20 cellular contexts compared by ENCODE assay signal in genomic region chr17:16346721-16347271, GRCh38. TPM values are rescaled to one million over a fixed set of nuclear protein-coding genes. Genes with fewer than 3 reads are reported as not detected.
DNase-seq lines count a peak whose midpoint lies in the region; ATAC-seq, FAIRE-seq and TF ChIP-seq lines count a peak whose summit lies in the region.
"Had no signal": no experiment of that assay in that cellular context is flagged by ENCODE, and none has a peak within 500 bp of the region (broad histone marks: within the 10 kb centered on the region; RNA-seq: fewer than 3 reads in every experiment).

No MANE protein-coding gene starts in this region.

- H3K4me1 ChIP-seq in GM23338 (ENCODE audit: insufficient read depth) (peaks cover 14% of the 10 kb centered on the region), HEK293 (ENCODE audit: control insufficient read depth, insufficient read depth, low read length) (no peaks in the 10 kb centered on the region), H1 (replicated peaks in 1 of 4; ENCODE audit: control insufficient read depth in 3 of 4, insufficient read depth in 4 of 4, low read length in 3 of 4) (no peaks in the 10 kb centered on the region), upper lobe of right lung (peaks cover 1% of the 10 kb centered on the region)
- H3K4me1 ChIP-seq: BLaER1 had no signal

- H2BK12ac ChIP-seq in H1 (ENCODE audit: low read depth, low read length) = no peak overlapping the region

- peaks cover 6% of the 10 kb centered on the region; the same call in 1 of the 3 replicates for H3K4me1 Mint-ChIP-seq in GM23338

- peaks cover 5% of the 10 kb centered on the region; the same call in 1 of the 2 replicates for H3K27me3 ChIP-seq in GM23338 (ENCODE audit: insufficient read depth)
- H3K27me3 ChIP-seq in H1 (replicated peaks in 1 of 4; ENCODE audit: control insufficient read depth in 3 of 4, extremely low read depth in 1 of 4, insufficient read depth in 3 of 4, low read length in 3 of 4) = no peaks in the 10 kb centered on the region
- no peaks in the 10 kb centered on the region for H3K27me3 ChIP-seq in upper lobe of right lung

- no peak overlapping the region for H3K4me3 Mint-ChIP-seq in GM23338
- H3K4me3 Mint-ChIP-seq: B cell; CD4-positive, CD25-positive, alpha-beta regulatory T cell; CD8-positive, alpha-beta T cell; H9 had no signal

- H3K4ac ChIP-seq in H1 (replicated peaks; ENCODE audit: insufficient read length, low read depth, low read length) = no peak overlapping the region

- TF ChIP-seq EP300 in H1 (IDR thresholded peaks at IDR 0.05; ENCODE audit: borderline replicate concordance in 1 of 2, low read depth in 2 of 2, low read length in 2 of 2) = no peak

- no peak overlapping the region for H4K91ac ChIP-seq in H1 (replicated peaks; ENCODE audit: insufficient read length, low read length)

- H3K9me3 ChIP-seq in HEK293 (ENCODE audit: control insufficient read depth, insufficient read depth, low read depth, low read length) = no peaks in the 10 kb centered on the region
- H3K9me3 ChIP-seq in H1 (ENCODE audit: insufficient read depth in 2 of 2, low read depth in 1 of 2, low read length in 1 of 2) = no peaks in the 10 kb centered on the region
- H3K9me3 ChIP-seq in upper lobe of right lung = no peaks in the 10 kb centered on the region
- H3K9me3 ChIP-seq: BLaER1 had no signal

- no peak overlapping the region for H3K56ac ChIP-seq in H1 (replicated peaks; ENCODE audit: insufficient read length, low read depth, low read length)

- peak in 1 of 2 experiments; percentile 17; a peak in 2 of 3 replicates for TF ChIP-seq POLR2A in H1 (IDR thresholded peaks at IDR 0.05; ENCODE audit: control extremely low read depth in 1 of 2, low read depth in 2 of 2, low read length in 2 of 2)

- 97% methylated on average over 6 of the region's 6 CpGs; no CpG with 5 or more reads in 1 of the 2 experiments for WGBS in H1 (ENCODE audit: extremely low coverage in 1 of 2, insufficient coverage in 1 of 2, insufficient read length in 1 of 2, insufficient replicate concordance in 2 of 2, low coverage in 1 of 2, low lambda C conversion rate in 2 of 2, missing lambda C conversion rate in 1 of 2), 2 experiments

- H2AFZ ChIP-seq in GM23338 (no peak overlapping the region), H1 (ENCODE audit: low read length) (no peak overlapping the region)

- POLR2A ChIA-PET in HEK293 (lab: Yijun Ruan, JAX) (interaction anchor here (1.7 kb wide), 1 partner anchor 34 kb away, joined by 6 read pairs; the partner anchor contains the start of gene UBB), H1 (lab: Charles Lee; ENCODE audit: partially characterized antibody) (interaction anchor here (1.4 to 2.2 kb wide), 2 partner anchors 17 to 19 kb away, joined by 3 to 8 read pairs; no protein-coding TSS in a partner anchor)

- H4K5ac ChIP-seq in H1 (ENCODE audit: insufficient read length, low read depth, low read length) = no peak overlapping the region

- no peaks in the 10 kb centered on the region for H3K27me3 Mint-ChIP-seq in GM23338 (ENCODE audit: insufficient read depth, low read depth, poor library complexity)
- H3K27me3 Mint-ChIP-seq: B cell had no signal

- no peaks in the 10 kb centered on the region for H3K9me3 Mint-ChIP-seq in GM23338
- H3K9me3 Mint-ChIP-seq: CD4-positive, CD25-positive, alpha-beta regulatory T cell; CD8-positive, alpha-beta T cell; H9 had no signal

- no peaks in the 10 kb centered on the region for H3K79me1 ChIP-seq in H1 (ENCODE audit: low read depth, low read length)

- TF ChIP-seq CTCF in GM23338 (conservative IDR thresholded peaks at IDR 0.05; ENCODE audit: low read depth in 2 of 2) (no peak), HEK293 (tag by site-specific recombination; IDR thresholded peaks at IDR 0.05) (no peak), H1 (IDR thresholded peaks at IDR 0.05; ENCODE audit: control extremely low read depth in 1 of 3, insufficient read depth in 1 of 3, low read depth in 1 of 3, low read length in 3 of 3) (no peak), upper lobe of right lung (IDR thresholded peaks at IDR 0.05) (no peak)

- CTCF ChIA-PET in HEK293 (lab: Yijun Ruan, JAX) (no interaction called here), H1 (lab: Charles Lee; ENCODE audit: partially characterized antibody) (no interaction called here)

- H2BK20ac ChIP-seq in H1 (ENCODE audit: low read length) = no peak overlapping the region

- DNase-seq in GM23338 (ENCODE audit: low spot score) (no peak), H1 (ENCODE audit: low read depth in 1 of 2, low spot score in 2 of 2) (no peak), upper lobe of right lung (peak; percentile 16), mesenteric fat pad (ENCODE audit: low spot score) (no peak), RKO (ENCODE audit: low spot score) (no peak)
- DNase-seq: Caco-2; CD4-positive, CD25-positive, alpha-beta regulatory T cell; CD8-positive, alpha-beta T cell; DMS53; DMS79 treated with DMSO at 0.1 percent for 48 hours; GF-D8; H9 had no signal

- no peak for FAIRE-seq in H1 (lab: Jason Lieb, UNC)
- FAIRE-seq: D721Med, GM12891, GM18507 had no signal

- no peak overlapping the region for H2BK15ac ChIP-seq in H1 (ENCODE audit: low read length)

- no peak overlapping the region for H3K18ac ChIP-seq in H1 (ENCODE audit: extremely low read depth, low read length)

- no peak overlapping the region for H2BK120ac ChIP-seq in H1 (replicated peaks; ENCODE audit: low read depth, low read length)

- H3K79me2 ChIP-seq in GM23338 (replicated peaks; ENCODE audit: insufficient read depth) = peaks cover 30% of the 10 kb centered on the region
- peaks cover 0 to 27% of the 10 kb centered on the region in 2 experiments; a peak in 2 of 4 replicates for H3K79me2 ChIP-seq in H1 (ENCODE audit: control insufficient read depth in 1 of 2, insufficient read depth in 2 of 2, low read length in 2 of 2)

- H3K4me2 ChIP-seq in GM23338 (no peak overlapping the region), H1 (ENCODE audit: insufficient read depth in 1 of 2, low read depth in 2 of 2, low read length in 2 of 2) (no peak overlapping the region)
- H3K4me2 ChIP-seq: BLaER1 had no signal

- H2BK5ac ChIP-seq in H1 (ENCODE audit: low read depth, low read length) = no peak overlapping the region

- intact Hi-C loops in upper lobe of right lung (cut with DNase I) = no loop called here

- peaks cover 40% of the 10 kb centered on the region for H3K36me3 ChIP-seq in GM23338 (ENCODE audit: insufficient read depth)
- peaks cover 56 to 64% of the 10 kb centered on the region in 2 experiments for H3K36me3 ChIP-seq in HEK293 (ENCODE audit: control insufficient read depth in 2 of 2, insufficient read depth in 1 of 2, low read length in 2 of 2)
- peaks cover 25 to 65% (median 46%) of the 10 kb centered on the region in 4 experiments for H3K36me3 ChIP-seq in H1 (ENCODE audit: control insufficient read depth in 2 of 4, insufficient read depth in 4 of 4, low read length in 3 of 4)
- H3K36me3 ChIP-seq in upper lobe of right lung = no peaks in the 10 kb centered on the region

- H3K9me2 ChIP-seq in GM23338 (ENCODE audit: insufficient read depth) = no peaks in the 10 kb centered on the region

- H4K20me1 ChIP-seq in GM23338 (replicated peaks; ENCODE audit: insufficient read depth) (peaks cover 19% of the 10 kb centered on the region), H1 (replicated peaks in 1 of 2; ENCODE audit: control insufficient read depth in 1 of 2, insufficient read depth in 2 of 2, low read length in 2 of 2) (peaks cover 0 to 4% of the 10 kb centered on the region in 2 experiments)

- peaks cover 72% of the 10 kb centered on the region for H3K36me3 Mint-ChIP-seq in GM23338 (ENCODE audit: low read depth)

- H2AK5ac ChIP-seq in H1 (ENCODE audit: low read depth, low read length) = no peak overlapping the region

- no peak overlapping the region for H3K4me3 ChIP-seq in GM23338
- H3K4me3 ChIP-seq in HEK293 (ENCODE audit: low read depth, low read length) = no peak overlapping the region
- no peak overlapping the region for H3K4me3 ChIP-seq in H1 (ENCODE audit: extremely low read depth in 1 of 4, insufficient read depth in 2 of 4, low read depth in 3 of 4, low read length in 4 of 4)
- no peak overlapping the region for H3K4me3 ChIP-seq in upper lobe of right lung
- H3K4me3 ChIP-seq: BLaER1 had no signal

- H3K23me2 ChIP-seq in H1 (ENCODE audit: low read depth, low read length) = no peaks in the 10 kb centered on the region

- H3F3A ChIP-seq in GM23338 (replicated peaks; ENCODE audit: low read depth) = peaks cover 11% of the 10 kb centered on the region; the same call in 1 of the 2 replicates

- no peak overlapping the region for H3K9ac ChIP-seq in H1 (replicated peaks in 1 of 4; ENCODE audit: extremely low read depth in 1 of 4, low read depth in 3 of 4, low read length in 3 of 4)
- H3K9ac ChIP-seq: BLaER1 had no signal

- H4K8ac ChIP-seq in H1 (ENCODE audit: extremely low read depth, insufficient read depth, low read length) = no peak overlapping the region; the same call in 1 of the 2 replicates

- H3K27ac ChIP-seq in GM23338 (ENCODE audit: low read depth) (no peak overlapping the region), HEK293 (ENCODE audit: extremely low read depth, low read depth, low read length) (no peak overlapping the region), H1 (ENCODE audit: low read depth, low read length) (no peak overlapping the region), upper lobe of right lung (no peak overlapping the region)
- H3K27ac ChIP-seq: BLaER1, C4-2B had no signal

- ATAC-seq in GM23338 = no peak
- no peak for ATAC-seq in upper lobe of right lung
- no peak for ATAC-seq in GM18907 (IDR thresholded peaks at IDR 0.05; ENCODE audit: unreplicated experiment)
- ATAC-seq: CD8-positive, alpha-beta T cell had no signal

- H3K27ac Mint-ChIP-seq in GM23338 = no peak overlapping the region
- H3K27ac Mint-ChIP-seq: B cell; CD8-positive, alpha-beta T cell had no signal

- no peak overlapping the region for H3K14ac ChIP-seq in H1 (ENCODE audit: insufficient read length)

- H3K23ac ChIP-seq in H1 (ENCODE audit: insufficient read length) = no peak overlapping the region

- no peak for TF ChIP-seq RAD21 in H1 (IDR thresholded peaks at IDR 0.05 in 1 of 2, conservative IDR thresholded peaks at IDR 0.05 in 1 of 2; ENCODE audit: low read depth in 2 of 2, low read length in 2 of 2)

RNA-seq across cellular contexts. Expression of gene CENPV, which starts 6.5 kb away (rescaled TPM):
- total RNA-seq in GM23338 (2014; rRNA removed; shearing (Covaris generic)) = 300 and 312 TPM in 2 replicates
- 139 and 149 TPM in 2 replicates for polyA plus RNA-seq in GM23338 (2016; fragmentation: Nextera tagmentation; extraction: Ambion mirVana)
- total RNA-seq in H1 (2021; fragmentation: NEBNext Ultra II Directional; extraction: Animal tissue kit (Norgen Biotek cat#: 25700)) = 249 and 255 TPM in 2 replicates
- 241 and 260 TPM in 2 replicates for polyA plus RNA-seq in H1 (2011; rRNA removed)
- 268 TPM for polyA plus RNA-seq in H1 (2011; cell fraction: cytosol; rRNA removed)
- 164 TPM for polyA plus RNA-seq in H1 (2011; cell fraction: nucleus; rRNA removed)
- 226 to 260 TPM (median 247 TPM) in 4 replicates for polyA plus RNA-seq in H1 (2012, experiment 1 of 2)
- polyA plus RNA-seq in H1 (2012, experiment 2 of 2) = 394 TPM
- 303 TPM for polyA plus RNA-seq in H1 (2013, experiment 1 of 2)
- polyA plus RNA-seq in H1 (2013, experiment 2 of 2) = 301 TPM
- 110 and 112 TPM in 2 replicates for polyA minus RNA-seq in H1 (2011; rRNA and poly(A)+ RNA removed)
- 54.2 TPM for polyA minus RNA-seq in H1 (2011; cell fraction: cytosol; rRNA and poly(A)+ RNA removed)
- 63.2 TPM for polyA minus RNA-seq in H1 (2011; cell fraction: nucleus; rRNA and poly(A)+ RNA removed)
- total RNA-seq in upper lobe of right lung = 10.4 TPM
- total RNA-seq in mesenteric fat pad = 26.1 TPM

RNA-seq across cellular contexts. Expression of gene UBB, which starts 34.1 kb away (rescaled TPM):
- 812 and 871 TPM in 2 replicates for total RNA-seq in GM23338 (2014; rRNA removed; shearing (Covaris generic))
- polyA plus RNA-seq in GM23338 (2016; fragmentation: Nextera tagmentation; extraction: Ambion mirVana) (1,581 and 1,692 TPM in 2 replicates), H1 (2011; rRNA removed) (1,439 and 1,605 TPM in 2 replicates)
- 1,585 and 1,597 TPM in 2 replicates for total RNA-seq in H1 (2021; fragmentation: NEBNext Ultra II Directional; extraction: Animal tissue kit (Norgen Biotek cat#: 25700))
- 2,021 TPM for polyA plus RNA-seq in H1 (2011; cell fraction: cytosol; rRNA removed)
- 1,851 TPM for polyA plus RNA-seq in H1 (2011; cell fraction: nucleus; rRNA removed)
- polyA plus RNA-seq in H1 (2012, experiment 1 of 2) = 2,168 to 2,404 TPM (median 2,303 TPM) in 4 replicates
- 694 TPM for polyA plus RNA-seq in H1 (2012, experiment 2 of 2)
- polyA plus RNA-seq in H1 (2013, experiment 1 of 2) = 1,954 TPM
- 1,995 TPM for polyA plus RNA-seq in H1 (2013, experiment 2 of 2)
- 1,078 and 1,386 TPM in 2 replicates for polyA minus RNA-seq in H1 (2011; rRNA and poly(A)+ RNA removed)
- 722 TPM for polyA minus RNA-seq in H1 (2011; cell fraction: cytosol; rRNA and poly(A)+ RNA removed)
- 522 TPM for polyA minus RNA-seq in H1 (2011; cell fraction: nucleus; rRNA and poly(A)+ RNA removed)
- total RNA-seq in upper lobe of right lung (1,410 TPM), mesenteric fat pad (967 TPM)
